27 cellular contexts compared by ENCODE assay signal in the genomic region with DNA sequence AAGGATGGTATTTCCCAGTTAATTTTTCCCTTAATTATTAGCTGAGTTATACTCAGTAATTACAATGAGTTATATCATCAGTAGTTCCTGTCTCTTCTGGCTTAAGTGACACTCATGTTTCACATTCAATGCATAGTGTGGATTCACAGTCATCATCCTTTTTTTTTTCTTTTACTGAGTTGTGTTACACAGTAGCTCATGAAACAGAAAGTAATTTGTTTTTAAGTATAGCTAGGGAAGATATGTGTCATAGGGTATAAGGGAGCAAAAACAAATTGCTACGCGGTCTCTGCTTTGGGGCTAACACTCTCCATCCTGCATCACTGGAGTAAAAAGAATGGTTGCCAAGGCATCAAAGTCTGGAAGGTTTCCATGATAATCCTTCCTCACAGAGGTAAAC.
"Had no signal": no experiment of that assay in that cellular context is flagged by ENCODE, and none has a peak within 500 bp of the region (broad histone marks: within the 10 kb centered on the region; RNA-seq: fewer than 3 reads in every experiment).

No MANE protein-coding gene starts in this region.

- ATAC-seq: K562, Right ventricle myocardium inferior, SK-N-SH treated with all-trans-retinoic acid at 6 μM for 48 hours had no signal

- H3K36me3 ChIP-seq: Peyer's patch, SJCRH30 had no signal

- H3K27me3 ChIP-seq: Peyer's patch, SJCRH30 had no signal

- H3K9me3 ChIP-seq: Peyer's patch, SJCRH30 had no signal

- H3K4me2 ChIP-seq: KMS-11, PC-9 had no signal

- DNase-seq: Kasumi-1; MM.1S; NCI-H1048; NCI-H1105; NCI-H1417; NCI-H1436 treated with DMSO at 0.1 percent for 48 hours; NCI-H1694; NCI-H187 treated with DMSO at 0.1 percent for 48 hours; NCI-H2029 treated with DMSO at 0.1 percent for 48 hours; NCI-H2171; NCI-H226; NCI-H446; NCI-H510A; NCI-H524 treated with DMSO at 0.1 percent for 48 hours; NCI-H69; NCI-H774; NK-92 treated with Interleukin-12 subunit alpha and Interleukin-12 subunit beta, amount 100 ng/mL, for 24 hours; PC-9; Peyer's patch; SHP77 treated with DMSO at 0.1 percent for 48 hours; SJCRH30; T-helper 1 cell had no signal

- H3K4me1 ChIP-seq: Peyer's patch, SJCRH30 had no signal

- H3K9ac ChIP-seq: KMS-11 had no signal

- H3K27ac ChIP-seq: HL-60, KMS-11, PC-9, Peyer's patch, SJCRH30 had no signal

- H2AFZ ChIP-seq: PC-9 had no signal

- H3K4me3 ChIP-seq: K562, PC-9, Peyer's patch, SJCRH30 had no signal
